In genomic region chr3:161220850-161221753, GRCh38 we compare ENCODE assay signal across 1 cellular context.
TF ChIP-seq lines count a peak whose summit lies in the region.

TSS of gene NMD3 (plus strand) at chr3:161221311. CDS start at chr3:161222014, 703 bp downstream.

TF ChIP-seq in HepG2, 621 proteins besides CTCF, POLR2A, EP300 and RAD21 (continued from another document and continues in another):
- TF ChIP-seq, protein P1, sequence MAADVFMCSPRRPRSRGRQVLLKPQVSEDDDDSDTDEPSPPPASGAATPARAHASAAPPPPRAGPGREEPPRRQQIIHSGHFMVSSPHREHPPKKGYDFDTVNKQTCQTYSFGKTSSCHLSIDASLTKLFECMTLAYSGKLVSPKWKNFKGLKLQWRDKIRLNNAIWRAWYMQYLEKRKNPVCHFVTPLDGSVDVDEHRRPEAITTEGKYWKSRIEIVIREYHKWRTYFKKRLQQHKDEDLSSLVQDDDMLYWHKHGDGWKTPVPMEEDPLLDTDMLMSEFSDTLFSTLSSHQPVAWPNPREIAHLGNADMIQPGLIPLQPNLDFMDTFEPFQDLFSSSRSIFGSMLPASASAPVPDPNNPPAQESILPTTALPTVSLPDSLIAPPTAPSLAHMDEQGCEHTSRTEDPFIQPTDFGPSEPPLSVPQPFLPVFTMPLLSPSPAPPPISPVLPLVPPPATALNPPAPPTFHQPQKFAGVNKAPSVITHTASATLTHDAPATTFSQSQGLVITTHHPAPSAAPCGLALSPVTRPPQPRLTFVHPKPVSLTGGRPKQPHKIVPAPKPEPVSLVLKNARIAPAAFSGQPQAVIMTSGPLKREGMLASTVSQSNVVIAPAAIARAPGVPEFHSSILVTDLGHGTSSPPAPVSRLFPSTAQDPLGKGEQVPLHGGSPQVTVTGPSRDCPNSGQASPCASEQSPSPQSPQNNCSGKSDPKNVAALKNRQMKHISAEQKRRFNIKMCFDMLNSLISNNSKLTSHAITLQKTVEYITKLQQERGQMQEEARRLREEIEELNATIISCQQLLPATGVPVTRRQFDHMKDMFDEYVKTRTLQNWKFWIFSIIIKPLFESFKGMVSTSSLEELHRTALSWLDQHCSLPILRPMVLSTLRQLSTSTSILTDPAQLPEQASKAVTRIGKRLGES (CRISPR knock-in tag; IDR thresholded peaks at IDR 0.05; ENCODE audit: borderline replicate concordance) = peak; percentile 62; the same call in 1 of the 2 replicates
- peak; percentile 84 for TF ChIP-seq KMT2B (CRISPR knock-in tag; IDR thresholded peaks at IDR 0.05)
- 0 out of 2 replicates have a peak, but pooled peaks have one; percentile 46 for TF ChIP-seq ZNF367 (CRISPR knock-in tag; IDR thresholded peaks at IDR 0.05; ENCODE audit: borderline replicate concordance)
- TF ChIP-seq JUND (CRISPR knock-in tag; IDR thresholded peaks at IDR 0.05) = no peak
- peak; percentile 63 for TF ChIP-seq ZNF883 (CRISPR knock-in tag; IDR thresholded peaks at IDR 0.05; ENCODE audit: not compliant biosample characterization)
- TF ChIP-seq KDM2A (CRISPR knock-in tag; IDR thresholded peaks at IDR 0.05; ENCODE audit: borderline replicate concordance, low read depth) = peak; percentile 83; the same call in 1 of the 2 replicates
- 0 out of 2 replicates have a peak, but pooled peaks have one; percentile 56 for TF ChIP-seq SNAPC4 (CRISPR knock-in tag; IDR thresholded peaks at IDR 0.05)
- no peak for TF ChIP-seq GABPA (IDR thresholded peaks at IDR 0.05; ENCODE audit: low read depth, low read length)
- peak; percentile 61 for TF ChIP-seq GABPA (CRISPR knock-in tag; IDR thresholded peaks at IDR 0.05; ENCODE audit: low read depth)
- no peak for TF ChIP-seq NR2F2 (IDR thresholded peaks at IDR 0.05; ENCODE audit: borderline replicate concordance, low read depth)
- TF ChIP-seq MAFF (IDR thresholded peaks at IDR 0.05; ENCODE audit: low read depth, low read length) = no peak
- TF ChIP-seq ZFP90 (CRISPR knock-in tag; IDR thresholded peaks at IDR 0.05; ENCODE audit: borderline replicate concordance) = peak; percentile 65; the same call in 1 of the 2 replicates
- peak; percentile 50; the same call in 1 of the 2 replicates for TF ChIP-seq ZNF274 (CRISPR knock-in tag; IDR thresholded peaks at IDR 0.05)
- peak; percentile 81; the same call in 1 of the 2 replicates for TF ChIP-seq SAP130 (CRISPR knock-in tag; IDR thresholded peaks at IDR 0.05; ENCODE audit: low read depth)
- TF ChIP-seq CEBPB (IDR thresholded peaks at IDR 0.05; ENCODE audit: borderline replicate concordance, low read depth, low read length) = no peak
- peak; percentile 55 for TF ChIP-seq YY1 (IDR thresholded peaks at IDR 0.05; ENCODE audit: insufficient read depth, insufficient replicate concordance, low read depth, low read length)
- peak; percentile 64 for TF ChIP-seq SALL1 (CRISPR knock-in tag; IDR thresholded peaks at IDR 0.05)
- 0 out of 2 replicates have a peak, but pooled peaks have one; percentile 34 for TF ChIP-seq CBFB (CRISPR knock-in tag; IDR thresholded peaks at IDR 0.05)
- TF ChIP-seq MAZ (IDR thresholded peaks at IDR 0.05; ENCODE audit: borderline replicate concordance, low read depth, low read length) = peak; percentile 20; the same call in 1 of the 2 replicates
- peak; percentile 58 for TF ChIP-seq MAZ (CRISPR knock-in tag; IDR thresholded peaks at IDR 0.05; ENCODE audit: low read depth)
- peak; percentile 65 for TF ChIP-seq ELF1 (CRISPR knock-in tag; IDR thresholded peaks at IDR 0.05)
- TF ChIP-seq BCL6 (CRISPR knock-in tag; IDR thresholded peaks at IDR 0.05) = peak; percentile 6; the same call in 1 of the 2 replicates
- TF ChIP-seq RARA (CRISPR knock-in tag; IDR thresholded peaks at IDR 0.05) = peak; percentile 28; the same call in 1 of the 2 replicates
- peak; percentile 22; the same call in 1 of the 2 replicates for TF ChIP-seq ZFP82 (CRISPR knock-in tag; IDR thresholded peaks at IDR 0.05; ENCODE audit: borderline replicate concordance)
- TF ChIP-seq FOXA3 (CRISPR knock-in tag; IDR thresholded peaks at IDR 0.05) = no peak
- TF ChIP-seq THAP11 (CRISPR knock-in tag; IDR thresholded peaks at IDR 0.05) = peak; percentile 80
- TF ChIP-seq MYC (CRISPR knock-in tag; IDR thresholded peaks at IDR 0.05; ENCODE audit: borderline replicate concordance) = peak; percentile 61; the same call in 1 of the 2 replicates
- peak; percentile 39; the same call in 1 of the 2 replicates for TF ChIP-seq ZNF343 (CRISPR knock-in tag; IDR thresholded peaks at IDR 0.05)
- TF ChIP-seq, protein P2, sequence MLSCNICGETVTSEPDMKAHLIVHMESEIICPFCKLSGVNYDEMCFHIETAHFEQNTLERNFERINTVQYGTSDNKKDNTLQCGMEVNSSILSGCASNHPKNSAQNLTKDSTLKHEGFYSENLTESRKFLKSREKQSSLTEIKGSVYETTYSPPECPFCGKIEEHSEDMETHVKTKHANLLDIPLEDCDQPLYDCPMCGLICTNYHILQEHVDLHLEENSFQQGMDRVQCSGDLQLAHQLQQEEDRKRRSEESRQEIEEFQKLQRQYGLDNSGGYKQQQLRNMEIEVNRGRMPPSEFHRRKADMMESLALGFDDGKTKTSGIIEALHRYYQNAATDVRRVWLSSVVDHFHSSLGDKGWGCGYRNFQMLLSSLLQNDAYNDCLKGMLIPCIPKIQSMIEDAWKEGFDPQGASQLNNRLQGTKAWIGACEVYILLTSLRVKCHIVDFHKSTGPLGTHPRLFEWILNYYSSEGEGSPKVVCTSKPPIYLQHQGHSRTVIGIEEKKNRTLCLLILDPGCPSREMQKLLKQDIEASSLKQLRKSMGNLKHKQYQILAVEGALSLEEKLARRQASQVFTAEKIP (CRISPR knock-in tag; IDR thresholded peaks at IDR 0.05; ENCODE audit: borderline replicate concordance) = no peak
- TF ChIP-seq TEF (CRISPR knock-in tag; IDR thresholded peaks at IDR 0.05) = no peak
- no peak for TF ChIP-seq ZEB1 (IDR thresholded peaks at IDR 0.05; ENCODE audit: insufficient replicate concordance, low read depth)
- no peak for TF ChIP-seq HOXA5 (CRISPR knock-in tag; IDR thresholded peaks at IDR 0.05)
- no peak for TF ChIP-seq ZFP36L1 (CRISPR knock-in tag; IDR thresholded peaks at IDR 0.05)
- TF ChIP-seq ZNF652 (CRISPR knock-in tag; IDR thresholded peaks at IDR 0.05; ENCODE audit: borderline replicate concordance, low read depth) = no peak
- no peak for TF ChIP-seq DPF2 (CRISPR knock-in tag; IDR thresholded peaks at IDR 0.05; ENCODE audit: borderline replicate concordance, low read depth)
- TF ChIP-seq ZBTB3 (CRISPR knock-in tag; IDR thresholded peaks at IDR 0.05; ENCODE audit: borderline replicate concordance, low read depth) = peak; percentile 54; the same call in 1 of the 2 replicates
- TF ChIP-seq, protein P3, sequence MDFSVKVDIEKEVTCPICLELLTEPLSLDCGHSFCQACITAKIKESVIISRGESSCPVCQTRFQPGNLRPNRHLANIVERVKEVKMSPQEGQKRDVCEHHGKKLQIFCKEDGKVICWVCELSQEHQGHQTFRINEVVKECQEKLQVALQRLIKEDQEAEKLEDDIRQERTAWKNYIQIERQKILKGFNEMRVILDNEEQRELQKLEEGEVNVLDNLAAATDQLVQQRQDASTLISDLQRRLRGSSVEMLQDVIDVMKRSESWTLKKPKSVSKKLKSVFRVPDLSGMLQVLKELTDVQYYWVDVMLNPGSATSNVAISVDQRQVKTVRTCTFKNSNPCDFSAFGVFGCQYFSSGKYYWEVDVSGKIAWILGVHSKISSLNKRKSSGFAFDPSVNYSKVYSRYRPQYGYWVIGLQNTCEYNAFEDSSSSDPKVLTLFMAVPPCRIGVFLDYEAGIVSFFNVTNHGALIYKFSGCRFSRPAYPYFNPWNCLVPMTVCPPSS (IDR thresholded peaks at IDR 0.05) = no peak
- peak; percentile 56; the same call in 1 of the 2 replicates for TF ChIP-seq ZNF143 (CRISPR knock-in tag; IDR thresholded peaks at IDR 0.05)
- peak; percentile 59; the same call in 1 of the 2 replicates for TF ChIP-seq EED (CRISPR knock-in tag; IDR thresholded peaks at IDR 0.05)
- 0 out of 2 replicates have a peak, but pooled peaks have one; percentile 49 for TF ChIP-seq MAF1 (CRISPR knock-in tag; IDR thresholded peaks at IDR 0.05; ENCODE audit: borderline replicate concordance)
- TF ChIP-seq RBM39 (IDR thresholded peaks at IDR 0.05; ENCODE audit: low read depth, low read length, poor library complexity, severe bottlenecking) = peak; percentile 64
- TF ChIP-seq TFDP2 (CRISPR knock-in tag; IDR thresholded peaks at IDR 0.05) = 0 out of 2 replicates have a peak, but pooled peaks have one; percentile 41
- TF ChIP-seq ZNF333 (CRISPR knock-in tag; IDR thresholded peaks at IDR 0.05; ENCODE audit: borderline replicate concordance) = 0 out of 2 replicates have a peak, but pooled peaks have one; percentile 69
- 0 out of 2 replicates have a peak, but pooled peaks have one; percentile 0 for TF ChIP-seq ZNF441 (CRISPR knock-in tag; IDR thresholded peaks at IDR 0.05; ENCODE audit: borderline replicate concordance)
- TF ChIP-seq, protein P4, sequence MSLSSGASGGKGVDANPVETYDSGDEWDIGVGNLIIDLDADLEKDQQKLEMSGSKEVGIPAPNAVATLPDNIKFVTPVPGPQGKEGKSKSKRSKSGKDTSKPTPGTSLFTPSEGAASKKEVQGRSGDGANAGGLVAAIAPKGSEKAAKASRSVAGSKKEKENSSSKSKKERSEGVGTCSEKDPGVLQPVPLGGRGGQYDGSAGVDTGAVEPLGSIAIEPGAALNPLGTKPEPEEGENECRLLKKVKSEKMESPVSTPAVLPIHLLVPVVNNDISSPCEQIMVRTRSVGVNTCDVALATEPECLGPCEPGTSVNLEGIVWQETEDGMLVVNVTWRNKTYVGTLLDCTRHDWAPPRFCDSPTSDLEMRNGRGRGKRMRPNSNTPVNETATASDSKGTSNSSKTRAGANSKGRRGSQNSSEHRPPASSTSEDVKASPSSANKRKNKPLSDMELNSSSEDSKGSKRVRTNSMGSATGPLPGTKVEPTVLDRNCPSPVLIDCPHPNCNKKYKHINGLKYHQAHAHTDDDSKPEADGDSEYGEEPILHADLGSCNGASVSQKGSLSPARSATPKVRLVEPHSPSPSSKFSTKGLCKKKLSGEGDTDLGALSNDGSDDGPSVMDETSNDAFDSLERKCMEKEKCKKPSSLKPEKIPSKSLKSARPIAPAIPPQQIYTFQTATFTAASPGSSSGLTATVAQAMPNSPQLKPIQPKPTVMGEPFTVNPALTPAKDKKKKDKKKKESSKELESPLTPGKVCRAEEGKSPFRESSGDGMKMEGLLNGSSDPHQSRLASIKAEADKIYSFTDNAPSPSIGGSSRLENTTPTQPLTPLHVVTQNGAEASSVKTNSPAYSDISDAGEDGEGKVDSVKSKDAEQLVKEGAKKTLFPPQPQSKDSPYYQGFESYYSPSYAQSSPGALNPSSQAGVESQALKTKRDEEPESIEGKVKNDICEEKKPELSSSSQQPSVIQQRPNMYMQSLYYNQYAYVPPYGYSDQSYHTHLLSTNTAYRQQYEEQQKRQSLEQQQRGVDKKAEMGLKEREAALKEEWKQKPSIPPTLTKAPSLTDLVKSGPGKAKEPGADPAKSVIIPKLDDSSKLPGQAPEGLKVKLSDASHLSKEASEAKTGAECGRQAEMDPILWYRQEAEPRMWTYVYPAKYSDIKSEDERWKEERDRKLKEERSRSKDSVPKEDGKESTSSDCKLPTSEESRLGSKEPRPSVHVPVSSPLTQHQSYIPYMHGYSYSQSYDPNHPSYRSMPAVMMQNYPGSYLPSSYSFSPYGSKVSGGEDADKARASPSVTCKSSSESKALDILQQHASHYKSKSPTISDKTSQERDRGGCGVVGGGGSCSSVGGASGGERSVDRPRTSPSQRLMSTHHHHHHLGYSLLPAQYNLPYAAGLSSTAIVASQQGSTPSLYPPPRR (CRISPR knock-in tag; IDR thresholded peaks at IDR 0.05; ENCODE audit: borderline replicate concordance) = no peak; the same call in 1 of the 2 replicates
